In the genomic region with DNA sequence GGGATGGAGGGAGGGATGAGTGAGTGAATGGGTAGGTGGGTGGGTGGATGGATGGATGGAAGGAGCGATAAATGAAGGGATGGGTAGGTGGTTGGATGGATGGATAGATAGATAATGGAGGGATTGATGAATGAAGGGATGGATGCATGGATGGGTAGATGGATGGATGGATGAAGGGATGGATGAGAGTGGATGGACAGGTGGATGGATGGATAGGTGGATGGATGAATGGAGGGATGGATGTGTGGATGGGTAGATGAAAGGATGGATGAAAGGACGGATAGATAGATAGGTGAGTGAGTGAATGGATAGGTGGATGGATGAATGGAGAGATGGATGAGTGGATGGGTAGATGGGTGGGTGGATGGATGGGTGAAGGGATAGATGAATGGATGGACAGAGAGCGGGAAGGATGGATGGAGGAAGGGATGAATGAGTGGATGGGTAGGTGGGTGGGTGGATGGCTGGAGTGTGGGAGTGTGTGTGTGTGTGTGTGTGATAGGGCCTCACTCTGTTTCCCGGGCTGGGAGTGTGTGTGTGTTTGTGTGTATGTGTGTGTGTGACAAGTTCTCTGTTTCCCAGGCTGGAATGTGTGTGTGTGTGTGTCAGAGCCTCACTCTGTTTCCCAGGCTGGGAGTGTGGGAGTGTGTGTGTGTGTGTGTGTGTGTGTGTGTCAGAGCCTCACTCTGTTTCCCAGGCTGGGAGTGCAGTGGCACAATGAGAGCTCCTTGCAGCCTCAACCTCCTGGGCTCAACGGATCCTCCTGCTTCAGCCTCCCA, we compare ENCODE assay signal across 18 cellular contexts.
DNase-seq lines count a peak whose midpoint lies in the region; ATAC-seq and TF ChIP-seq lines count a peak whose summit lies in the region.
"Had no signal": no experiment of that assay in that cellular context is flagged by ENCODE, and none has a peak within 500 bp of the region (broad histone marks: within the 10 kb centered on the region; RNA-seq: fewer than 3 reads in every experiment).

No MANE protein-coding gene starts in this region.

- no peak overlapping the region for H3K4me3 Mint-ChIP-seq in T-helper 1 cell treated with Interleukin-12 subunit alpha and Interleukin-12 subunit beta and Interleukin-4 antibody, amounts not matched to agents 30 μg/mL and 1 μg/mL, for 36 hours
- peak overlapping the region; percentile 21 for H3K4me3 Mint-ChIP-seq in memory B cell

- peak overlapping the region; percentile 22 for H3K27ac Mint-ChIP-seq in T-helper 1 cell treated with Interleukin-12 subunit alpha and Interleukin-12 subunit beta and Interleukin-4 antibody, amounts not matched to agents 30 μg/mL and 1 μg/mL, for 36 hours
- peak overlapping the region; percentile 9 for H3K27ac Mint-ChIP-seq in memory B cell
- H3K27ac Mint-ChIP-seq: T-cell had no signal

- DNase-seq in T-helper 1 cell (no peak), RWPE2 (ENCODE audit: low spot score) (peak; percentile 23), memory B cell (ENCODE audit: low spot score in 2 of 2) (no peak), HuH-7 (ENCODE audit: low spot score) (no peak)
- DNase-seq: activated T-cell treated with anti-CD3 and anti-CD28 coated beads for 4 hours; COR-L47; DND-41; effector CD8-positive, alpha-beta T cell; KG1; kidney; NCI-H1694 treated with DMSO at 0.1 percent for 48 hours; NCI-H69; SHP77 treated with DMSO at 0.1 percent for 48 hours; T-cell had no signal

- H3K4me1 ChIP-seq in RWPE2 (ENCODE audit: insufficient read depth, poor library complexity, severe bottlenecking) = no peaks in the 10 kb centered on the region

- H3K27ac ChIP-seq in RWPE2 (ENCODE audit: poor library complexity, severe bottlenecking) = no peak overlapping the region
- H3K27ac ChIP-seq: 22Rv1, VCaP had no signal

- no peak for TF ChIP-seq CTCF in RWPE2 (IDR thresholded peaks at IDR 0.05; ENCODE audit: poor library complexity, severe bottlenecking)

- H3K36me3 ChIP-seq in RWPE2 (ENCODE audit: low read depth) = no peaks in the 10 kb centered on the region

- peaks cover 3% of the 10 kb centered on the region for H3K4me1 Mint-ChIP-seq in T-helper 1 cell treated with Interleukin-12 subunit alpha and Interleukin-12 subunit beta and Interleukin-4 antibody, amounts not matched to agents 30 μg/mL and 1 μg/mL, for 36 hours (ENCODE audit: low read depth)
- H3K4me1 Mint-ChIP-seq in memory B cell = peaks cover 25% of the 10 kb centered on the region

- no peaks in the 10 kb centered on the region for H3K9me3 Mint-ChIP-seq in T-helper 1 cell treated with Interleukin-12 subunit alpha and Interleukin-12 subunit beta and Interleukin-4 antibody, amounts not matched to agents 30 μg/mL and 1 μg/mL, for 36 hours
- peaks cover 7% of the 10 kb centered on the region for H3K9me3 Mint-ChIP-seq in memory B cell

- no peaks in the 10 kb centered on the region for H3K27me3 ChIP-seq in RWPE2 (ENCODE audit: insufficient read depth, poor library complexity, severe bottlenecking)

- H3K36me3 Mint-ChIP-seq in T-helper 1 cell treated with Interleukin-12 subunit alpha and Interleukin-12 subunit beta and Interleukin-4 antibody, amounts not matched to agents 30 μg/mL and 1 μg/mL, for 36 hours (ENCODE audit: low read depth) = peaks cover 8% of the 10 kb centered on the region
- peaks cover 4% of the 10 kb centered on the region for H3K36me3 Mint-ChIP-seq in memory B cell

- no peak for ATAC-seq in RWPE2 (ENCODE audit: low read depth)
- no peak for ATAC-seq in memory B cell (ENCODE audit: low read depth)
- no peak for ATAC-seq in HG03025 (IDR thresholded peaks at IDR 0.05; ENCODE audit: low FRiP score, unreplicated experiment)
- ATAC-seq: T-cell had no signal

- no peak overlapping the region for H3K4me3 ChIP-seq in RWPE2 (ENCODE audit: severe bottlenecking)

- H3K9me3 ChIP-seq in RWPE2 (ENCODE audit: severe bottlenecking) = no peaks in the 10 kb centered on the region

- H3K27me3 Mint-ChIP-seq in T-helper 1 cell treated with Interleukin-12 subunit alpha and Interleukin-12 subunit beta and Interleukin-4 antibody, amounts not matched to agents 30 μg/mL and 1 μg/mL, for 36 hours (ENCODE audit: low read depth) = peaks cover 22% of the 10 kb centered on the region
- peaks cover 2% of the 10 kb centered on the region for H3K27me3 Mint-ChIP-seq in memory B cell
